Comparison of ENCODE assay signal across 12 cellular contexts in genomic region chr3:33791477-33792166, GRCh38. TPM values are rescaled to one million over a fixed set of nuclear protein-coding genes. Genes with fewer than 3 reads are reported as not detected.
A peak's percentile ranks its signal among the peaks of the same experiment; 100 is the strongest.
DNase-seq lines count a peak whose midpoint lies in the region; ATAC-seq and TF ChIP-seq lines count a peak whose summit lies in the region.
"Had no signal": no experiment of that assay in that cellular context is flagged by ENCODE, and none has a peak within 500 bp of the region (broad histone marks: within the 10 kb centered on the region; RNA-seq: fewer than 3 reads in every experiment).

No MANE protein-coding gene starts in this region.

- H3K4me1 Mint-ChIP-seq in T-helper 17 cell: peaks cover 13% of the 10 kb centered on the region

- TF ChIP-seq POLR2A in stomach (IDR thresholded peaks at IDR 0.05): no peak

- no peaks in the 10 kb centered on the region for H3K27me3 ChIP-seq in stomach
- H3K27me3 ChIP-seq: right lobe of liver, testis had no signal

- no peak overlapping the region for H3K27ac ChIP-seq in stomach
- H3K27ac ChIP-seq: right lobe of liver, testis, VCaP had no signal

- H3K9me3 ChIP-seq in T-helper 17 cell (ENCODE audit: control insufficient read depth, low read length, poor library complexity, severe bottlenecking) (no peaks in the 10 kb centered on the region), stomach (no peaks in the 10 kb centered on the region)
- H3K9me3 ChIP-seq: right lobe of liver, testis had no signal

- ATAC-seq in HG03175 (IDR thresholded peaks at IDR 0.05; ENCODE audit: unreplicated experiment) (peak; percentile 32), T-helper 17 cell (peak; percentile 62)

- H3K4me3 ChIP-seq in stomach: no peak overlapping the region
- H3K4me3 ChIP-seq: right lobe of liver, testis had no signal

- no peaks in the 10 kb centered on the region for H3K36me3 ChIP-seq in stomach
- H3K36me3 ChIP-seq: right lobe of liver had no signal

- intact Hi-C loops in stomach (cut with DNase I; ENCODE audit: low total_unique reads): no loop called here

- H3K27me3 Mint-ChIP-seq in T-helper 17 cell: peaks cover 54% of the 10 kb centered on the region

- H3K27ac Mint-ChIP-seq in T-helper 17 cell: no peak overlapping the region
- H3K27ac Mint-ChIP-seq: brain had no signal

- no peak for TF ChIP-seq EP300 in stomach (IDR thresholded peaks at IDR 0.05)

- DNase-seq in DMS53 (lab: John Stamatoyannopoulos, UW): peak; percentile 76
- no peak for DNase-seq in T-helper 17 cell
- peak; percentile 83 for DNase-seq in kidney tubule cell (ENCODE audit: low spot score)
- no peak for DNase-seq in SHP77 treated with DMSO at 0.1 percent for 48 hours (lab: John Stamatoyannopoulos, UW)
- DNase-seq in NCI-H1694 treated with DMSO at 0.1 percent for 48 hours (lab: John Stamatoyannopoulos, UW): no peak
- DNase-seq in T1000 (lab: John Stamatoyannopoulos, UW): no peak
- no peak for DNase-seq in stomach
- DNase-seq: right lobe of liver, testis had no signal

- H3K36me3 Mint-ChIP-seq in T-helper 17 cell (ENCODE audit: low read depth): peaks cover 3% of the 10 kb centered on the region
- H3K36me3 Mint-ChIP-seq: brain had no signal

- H3K4me1 ChIP-seq in stomach: peaks cover 5 to 8% (median 7%) of the 10 kb centered on the region in 4 donors
- H3K4me1 ChIP-seq: testis had no signal

- 55 to 75% (median 58%) methylated on average over 4 of the region's 4 CpGs for WGBS in stomach, 5 donors

- no peak overlapping the region for H3K4me3 Mint-ChIP-seq in T-helper 17 cell
- H3K4me3 Mint-ChIP-seq: brain had no signal

- no peak for TF ChIP-seq CTCF in stomach (IDR thresholded peaks at IDR 0.05)

RNA-seq across cellular contexts. Expression of gene PDCD6IP, which starts 6.8 kb away (rescaled TPM):
- total RNA-seq in T-helper 17 cell (100 to 1,000 TPM; 149 to 156 TPM), stomach (100 to 1,000 TPM in 4 of 5 donors, 10 to 100 TPM in 1; 33.9 to 243 (median 102) TPM)
- polyA plus RNA-seq in stomach: 10 to 100 TPM; 23.5 to 47.2 (median 32.4) TPM

Comparison
In these comparisons a context has a peak if more than half of its experiments do, and no peak if none do; other contexts are left out.
1. DNase-seq: peak in DMS53 (single experiment) and kidney tubule cell (single experiment); none in T-helper 17 cell (0 of 3), SHP77 treated with DMSO at 0.1 percent for 48 hours (single experiment), NCI-H1694 treated with DMSO at 0.1 percent for 48 hours (single experiment), T1000 (single experiment) and stomach (single experiment).